ENCODE assay signal across 8 cellular contexts in genomic region chr7:100586266-100587025, GRCh38. TPM values are rescaled to one million over a fixed set of nuclear protein-coding genes. Genes with fewer than 3 reads are reported as not detected.
DNase-seq lines count a peak whose midpoint lies in the region; ATAC-seq and TF ChIP-seq lines count a peak whose summit lies in the region.

Gene FBXO24, plus strand, starts transcription at chr7:100586328. Its CDS starts 298 bp downstream, at chr7:100586626.

- POLR2A ChIA-PET in AG04449 (lab: Yijun Ruan, JAX), result interaction anchor here (0.6 to 3.8 kb wide), 25 partner anchors 8 to 300 kb away, joined by 3 to 48 read pairs (median 5); partner anchors contain the start of genes GNB2, MOSPD3, PCOLCE and POP7

- H3K36me3 ChIP-seq in mammary epithelial cell (ENCODE audit: insufficient read depth, low read length) (peaks cover 4% of the 10 kb centered on the region), skeletal muscle satellite cell (ENCODE audit: insufficient read depth, low read length) (peaks cover 17% of the 10 kb centered on the region)

- peaks cover 29% of the 10 kb centered on the region for H3K79me2 ChIP-seq in mammary epithelial cell (ENCODE audit: insufficient read depth, low read length)

- peak; percentile 100 for DNase-seq in AG04449 (ENCODE audit: low read depth, low spot score)
- peak; percentile 99 for DNase-seq in NCI-H2196 (lab: John Stamatoyannopoulos, UW; ENCODE audit: unreplicated experiment)
- DNase-seq in mammary epithelial cell, result peak; percentile 100

- no peaks in the 10 kb centered on the region for H3K27me3 ChIP-seq in mammary epithelial cell (ENCODE audit: insufficient read depth, low read length)
- H3K27me3 ChIP-seq in skeletal muscle satellite cell (ENCODE audit: control insufficient read depth, insufficient read depth, low read length), result peaks cover 6% of the 10 kb centered on the region

- in situ Hi-C loops in mammary epithelial cell (cut with MboI; ENCODE audit: low sequenced_read_pairs in 2 of 2), result loop anchor here in 1 of 2 donors (5.0 to 10.0 kb wide), 2 partner anchors 86 to 112 kb away; partner anchors contain the start of genes GNB2 and TSC22D4

- CTCF ChIA-PET in AG04449 (lab: Yijun Ruan, JAX) (interaction anchor here (0.6 to 13.2 kb wide), 18 partner anchors 10 to 156 kb away, joined by 3 to 138 read pairs (median 5); partner anchors contain the start of genes MOSPD3, PCOLCE and POP7), mammary epithelial cell (lab: Charles Lee; ENCODE audit: low non-redundant PET) (interaction anchor here (0.5 to 0.9 kb wide), 3 partner anchors 22 to 119 kb away, joined by 4 to 9 read pairs (median 4); partner anchors contain the start of gene POP7)

- ATAC-seq in GM18873 (IDR thresholded peaks at IDR 0.05; ENCODE audit: low FRiP score, unreplicated experiment) (peak; percentile 88), HG03135 (IDR thresholded peaks at IDR 0.05; ENCODE audit: unreplicated experiment) (peak; percentile 82)

- WGBS in mammary epithelial cell (ENCODE audit: low coverage, missing lambda C conversion rate), result 3% methylated on average over 27 of the region's 53 CpGs

- dilution Hi-C loops in mammary epithelial cell (cut with HindIII; ENCODE audit: low sequenced_read_pairs), result no loop called here

- H3K9me3 ChIP-seq in mammary epithelial cell (replicated peaks; ENCODE audit: insufficient read depth, low read length) (no peaks in the 10 kb centered on the region), iPS-18c (ENCODE audit: control insufficient read depth, insufficient read depth, low read length) (no peaks in the 10 kb centered on the region), skeletal muscle satellite cell (replicated peaks; ENCODE audit: low read length) (no peaks in the 10 kb centered on the region)

- H2AFZ ChIP-seq in mammary epithelial cell (ENCODE audit: low read depth, low read length), result peak within 1 kb of the TSS; percentile 98

- H4K20me1 ChIP-seq in mammary epithelial cell (ENCODE audit: insufficient read depth, low read length), result no peaks in the 10 kb centered on the region

- BruUV-seq in mammary epithelial cell (replicated peaks; lab: Mats Ljungman, UMichigan), result no TSS peak

- H3K4me2 ChIP-seq in mammary epithelial cell (ENCODE audit: insufficient read depth, low read depth, low read length) (peak within 1 kb of the TSS; percentile 96), skeletal muscle satellite cell (ENCODE audit: low read length) (peak within 1 kb of the TSS; percentile 93)

- intact Hi-C loops in mammary epithelial cell (cut with micrococcal nuclease), result loop anchor here (1.0 to 2.0 kb wide), 4 partner anchors 18 to 157 kb away; partner anchors contain the start of genes MEPCE and MOSPD3

- H3K27ac ChIP-seq in VCaP, result peak within 1 kb of the TSS; percentile 99
- H3K27ac ChIP-seq in mammary epithelial cell (ENCODE audit: insufficient read depth, low read depth, low read length), result peak within 1 kb of the TSS; percentile 74

- peaks cover 20% of the 10 kb centered on the region for H3K4me1 ChIP-seq in mammary epithelial cell (ENCODE audit: insufficient read depth, low read length)
- H3K4me1 ChIP-seq in skeletal muscle satellite cell (ENCODE audit: control insufficient read depth, insufficient read depth, low read length), result peaks cover 21% of the 10 kb centered on the region

- TF ChIP-seq CTCF in AG04449 (IDR thresholded peaks at IDR 0.05; ENCODE audit: insufficient read depth, low read length, missing control alignments), result no peak
- no peak for TF ChIP-seq CTCF in VCaP (conservative IDR thresholded peaks at IDR 0.05)
- no peak for TF ChIP-seq CTCF in mammary epithelial cell (conservative IDR thresholded peaks at IDR 0.05 in 1 of 2, IDR thresholded peaks at IDR 0.05 in 1 of 2; ENCODE audit: extremely low read depth in 1 of 2, insufficient read depth in 1 of 2, low read depth in 1 of 2, low read length in 2 of 2)

- H3K4me3 ChIP-seq in AG04449 (ENCODE audit: low read depth, low read length) (peak within 1 kb of the TSS; percentile 92), mammary epithelial cell (replicated peaks in 1 of 3; ENCODE audit: insufficient read depth in 1 of 3, low read depth in 2 of 3, low read length in 3 of 3) (peak within 1 kb of the TSS; percentile 80 to 98 (median 88)), iPS-18c (ENCODE audit: insufficient read depth, low read depth, low read length) (peak within 1 kb of the TSS; percentile 92), skeletal muscle satellite cell (ENCODE audit: low read length) (peak within 1 kb of the TSS; percentile 97)

- H3K9ac ChIP-seq in mammary epithelial cell (ENCODE audit: insufficient read depth, low read length) (peak within 1 kb of the TSS; percentile 84), skeletal muscle satellite cell (ENCODE audit: low read depth, low read length) (peak within 1 kb of the TSS; percentile 96)

RNA-seq across cellular contexts. Expression of gene FBXO24, which starts in this region (rescaled TPM):
- total RNA-seq in mammary epithelial cell, result under 1 TPM; 0.17 to 0.45 TPM
- 0.44 TPM for polyA plus RNA-seq in mammary epithelial cell
- polyA minus RNA-seq in mammary epithelial cell, result not detected
- 0.44 TPM in 1 of 2 replicates, not detected in the other for total RNA-seq in skeletal muscle satellite cell (2012; rRNA removed)

Comparison
In these comparisons a context has a peak if more than half of its experiments do, and no peak if none do; other contexts are left out.
1. Peak in every context shown above with its lines: DNase-seq, ATAC-seq, H3K4me3 ChIP-seq and H3K27ac ChIP-seq.
2. Peak in DNase-seq, H3K4me3 ChIP-seq, H3K27ac ChIP-seq, H3K9ac ChIP-seq and H3K4me2 ChIP-seq in mammary epithelial cell; RNA of the gene not detected or under 1 TPM.